Comparison of ENCODE assay signal across 2 cellular contexts in the genomic region with DNA sequence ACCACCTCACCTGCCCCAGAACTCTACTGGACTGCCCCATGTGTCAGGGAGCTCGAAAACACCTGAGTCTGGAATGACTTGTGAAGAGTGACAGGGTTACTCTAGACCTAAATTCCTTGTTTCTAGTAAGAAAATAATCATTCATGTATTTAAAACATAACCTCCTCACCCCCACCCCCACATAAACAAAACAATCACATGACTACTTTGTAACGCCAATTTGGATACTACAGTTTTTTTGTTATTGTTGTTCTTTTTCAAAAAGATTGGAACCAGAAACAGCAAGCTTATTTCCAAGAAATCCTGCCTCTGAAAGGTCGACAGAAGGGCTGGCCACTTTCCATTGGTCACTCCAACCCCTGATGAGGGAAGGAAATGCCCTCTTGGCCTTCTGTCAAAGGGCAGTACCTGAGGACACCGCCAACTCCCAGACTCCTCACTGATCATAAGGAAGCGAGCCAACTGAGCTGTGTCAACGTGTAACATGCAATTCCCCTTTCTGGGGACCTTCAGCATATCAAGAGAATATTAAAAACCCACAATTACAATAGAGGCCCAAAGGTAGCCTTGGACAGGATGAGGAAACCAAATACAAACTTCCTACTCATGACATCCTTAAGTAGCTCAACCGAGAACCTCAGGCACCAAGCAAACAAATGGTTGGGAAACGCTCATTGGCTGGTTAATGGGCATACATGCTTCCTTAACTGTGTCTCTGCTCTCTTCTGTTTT.
TF ChIP-seq lines count a peak whose summit lies in the region.

No MANE protein-coding gene starts in this region.

TF ChIP-seq in SK-N-SH, 30 proteins besides CTCF, POLR2A, EP300 and RAD21 (continued from another document):
- TF ChIP-seq, protein P1, sequence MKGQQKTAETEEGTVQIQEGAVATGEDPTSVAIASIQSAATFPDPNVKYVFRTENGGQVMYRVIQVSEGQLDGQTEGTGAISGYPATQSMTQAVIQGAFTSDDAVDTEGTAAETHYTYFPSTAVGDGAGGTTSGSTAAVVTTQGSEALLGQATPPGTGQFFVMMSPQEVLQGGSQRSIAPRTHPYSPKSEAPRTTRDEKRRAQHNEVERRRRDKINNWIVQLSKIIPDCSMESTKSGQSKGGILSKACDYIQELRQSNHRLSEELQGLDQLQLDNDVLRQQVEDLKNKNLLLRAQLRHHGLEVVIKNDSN (IDR thresholded peaks at IDR 0.05; ENCODE audit: borderline replicate concordance, low read depth) = no peak
- TF ChIP-seq RXRA (IDR thresholded peaks at IDR 0.05; ENCODE audit: borderline replicate concordance, low read depth) = no peak
- TF ChIP-seq, protein P2, sequence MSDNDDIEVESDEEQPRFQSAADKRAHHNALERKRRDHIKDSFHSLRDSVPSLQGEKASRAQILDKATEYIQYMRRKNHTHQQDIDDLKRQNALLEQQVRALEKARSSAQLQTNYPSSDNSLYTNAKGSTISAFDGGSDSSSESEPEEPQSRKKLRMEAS (IDR thresholded peaks at IDR 0.05; ENCODE audit: low read depth) = no peak

TF ChIP-seq in SK-N-SH treated with all-trans-retinoic acid at 6 μM for 48 hours, 23 proteins besides CTCF, POLR2A, EP300 and RAD21 (continued from another document):
- TF ChIP-seq ZNF565 (CRISPR knock-in tag; conservative IDR thresholded peaks at IDR 0.05; ENCODE audit: low read depth) = no peak
- no peak for TF ChIP-seq ARNTL (CRISPR knock-in tag; IDR thresholded peaks at IDR 0.05; ENCODE audit: borderline replicate concordance, low read depth)
- no peak for TF ChIP-seq CSDC2 (CRISPR knock-in tag; IDR thresholded peaks at IDR 0.05)
- no peak for TF ChIP-seq OSR1 (CRISPR knock-in tag; IDR thresholded peaks at IDR 0.05)
- TF ChIP-seq TCF4 (CRISPR knock-in tag; IDR thresholded peaks at IDR 0.05; ENCODE audit: borderline replicate concordance) = no peak
- no peak for TF ChIP-seq TOX (CRISPR knock-in tag; IDR thresholded peaks at IDR 0.05; ENCODE audit: borderline replicate concordance)
- no peak for TF ChIP-seq ZC3H10 (CRISPR knock-in tag; IDR thresholded peaks at IDR 0.05)
- no peak for TF ChIP-seq ESRRG (CRISPR knock-in tag; IDR thresholded peaks at IDR 0.05)
- TF ChIP-seq ISL1 (CRISPR knock-in tag; IDR thresholded peaks at IDR 0.05) = no peak
- TF ChIP-seq ZFP3 (CRISPR knock-in tag; IDR thresholded peaks at IDR 0.05) = no peak
- TF ChIP-seq, protein P3, sequence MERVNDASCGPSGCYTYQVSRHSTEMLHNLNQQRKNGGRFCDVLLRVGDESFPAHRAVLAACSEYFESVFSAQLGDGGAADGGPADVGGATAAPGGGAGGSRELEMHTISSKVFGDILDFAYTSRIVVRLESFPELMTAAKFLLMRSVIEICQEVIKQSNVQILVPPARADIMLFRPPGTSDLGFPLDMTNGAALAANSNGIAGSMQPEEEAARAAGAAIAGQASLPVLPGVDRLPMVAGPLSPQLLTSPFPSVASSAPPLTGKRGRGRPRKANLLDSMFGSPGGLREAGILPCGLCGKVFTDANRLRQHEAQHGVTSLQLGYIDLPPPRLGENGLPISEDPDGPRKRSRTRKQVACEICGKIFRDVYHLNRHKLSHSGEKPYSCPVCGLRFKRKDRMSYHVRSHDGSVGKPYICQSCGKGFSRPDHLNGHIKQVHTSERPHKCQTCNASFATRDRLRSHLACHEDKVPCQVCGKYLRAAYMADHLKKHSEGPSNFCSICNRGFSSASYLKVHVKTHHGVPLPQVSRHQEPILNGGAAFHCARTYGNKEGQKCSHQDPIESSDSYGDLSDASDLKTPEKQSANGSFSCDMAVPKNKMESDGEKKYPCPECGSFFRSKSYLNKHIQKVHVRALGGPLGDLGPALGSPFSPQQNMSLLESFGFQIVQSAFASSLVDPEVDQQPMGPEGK (CRISPR knock-in tag; IDR thresholded peaks at IDR 0.05; ENCODE audit: borderline replicate concordance) = no peak
